21 cellular contexts compared by ENCODE assay signal in genomic region chr10:112752268-112752667, GRCh38.
"Had no signal": no experiment of that assay in that cellular context is flagged by ENCODE, and none has a peak within 500 bp of the region (broad histone marks: within the 10 kb centered on the region; RNA-seq: fewer than 3 reads in every experiment).

No MANE protein-coding gene starts in this region.

- H3K27me3 ChIP-seq: heart right ventricle, neutrophil, transverse colon had no signal

- H3K27ac Mint-ChIP-seq: activated CD8-positive, alpha-beta memory T cell treated with anti-CD3 and anti-CD28 coated beads, Interleukin-2, amount 10 ng/mL, durations not matched to agents 7 days and 5 days; activated naive CD4-positive, alpha-beta T cell treated with anti-CD3 and anti-CD28 coated beads, Interleukin-2, amount 50 U/mL, for 72 hours; activated T-cell treated with anti-CD3 and anti-CD28 coated beads, Interleukin-2, amount 50 U/mL, for 24 hours; stimulated activated naive B cell treated with anti-CD40 and anti-IgM and Interleukin-4, amounts not matched to agents 10 μg/mL and 1 μg/mL and 100 μg/mL, for 72 hours; T-cell had no signal

- ATAC-seq: activated CD8-positive, alpha-beta memory T cell treated with anti-CD3 and anti-CD28 coated beads, Interleukin-2, amount 10 ng/mL, durations not matched to agents 7 days and 5 days; activated naive CD4-positive, alpha-beta T cell treated with anti-CD3 and anti-CD28 coated beads, Interleukin-2, amount 50 U/mL, for 72 hours; esophagus mucosa; heart right ventricle; right cardiac atrium; stimulated activated naive B cell treated with anti-CD40 and anti-IgM and Interleukin-4, amounts not matched to agents 10 μg/mL and 1 μg/mL and 100 μg/mL, for 72 hours; T-cell had no signal

- DNase-seq: activated CD4-positive, alpha-beta T cell treated with anti-CD3 and anti-CD28 coated beads for 1 hour; activated CD4-positive, alpha-beta T cell treated with anti-CD3 and anti-CD28 coated beads, Interleukin-2, amount 50 U/mL, for 48 hours; activated CD8-positive, alpha-beta memory T cell treated with anti-CD3 and anti-CD28 coated beads, Interleukin-2, amount 10 ng/mL, durations not matched to agents 7 days and 5 days; activated effector memory CD4-positive, alpha-beta T cell treated with Interleukin-2 at 50 U/mL for 16 hours; activated T-cell treated with anti-CD3 and anti-CD28 coated beads, Interleukin-2, amount 50 U/mL, for 24 hours; heart right ventricle; left ventricle myocardium inferior; posterior cingulate gyrus; right cardiac atrium; stimulated activated CD4-positive, alpha-beta T cell treated with anti-CD3 and anti-CD28 coated beads, Interleukin-2, amount 100 ng/mL, for 24 hours; stimulated activated naive B cell treated with anti-CD40 and anti-IgM and Interleukin-4, amounts not matched to agents 10 μg/mL and 1 μg/mL and 100 μg/mL, for 72 hours; T-cell; T1000; transverse colon had no signal

- H3K4me3 ChIP-seq: heart right ventricle, left ventricle myocardium inferior, transverse colon had no signal

- H3K36me3 Mint-ChIP-seq: activated naive CD4-positive, alpha-beta T cell treated with anti-CD3 and anti-CD28 coated beads, Interleukin-2, amount 50 U/mL, for 72 hours had no signal

- H3K4me1 Mint-ChIP-seq: activated CD8-positive, alpha-beta memory T cell treated with anti-CD3 and anti-CD28 coated beads, Interleukin-2, amount 10 ng/mL, durations not matched to agents 7 days and 5 days; stimulated activated naive B cell treated with anti-CD40 and anti-IgM and Interleukin-4, amounts not matched to agents 10 μg/mL and 1 μg/mL and 100 μg/mL, for 72 hours; T-cell had no signal

- FAIRE-seq: bronchial epithelial cell, endometrium, frontal cortex, keratinocyte had no signal

- H3K9me3 ChIP-seq: heart right ventricle, left ventricle myocardium inferior, neutrophil, transverse colon had no signal

- H3K36me3 ChIP-seq: heart right ventricle, left ventricle myocardium inferior, neutrophil, transverse colon had no signal

- H3K4me1 ChIP-seq: left ventricle myocardium inferior had no signal

- H3K4me3 Mint-ChIP-seq: activated CD8-positive, alpha-beta memory T cell treated with anti-CD3 and anti-CD28 coated beads, Interleukin-2, amount 10 ng/mL, durations not matched to agents 7 days and 5 days; activated T-cell treated with anti-CD3 and anti-CD28 coated beads, Interleukin-2, amount 50 U/mL, for 24 hours; stimulated activated naive B cell treated with anti-CD40 and anti-IgM and Interleukin-4, amounts not matched to agents 10 μg/mL and 1 μg/mL and 100 μg/mL, for 72 hours; T-cell had no signal

- H3K9me3 Mint-ChIP-seq: activated naive CD4-positive, alpha-beta T cell treated with anti-CD3 and anti-CD28 coated beads, Interleukin-2, amount 50 U/mL, for 72 hours; activated T-cell treated with anti-CD3 and anti-CD28 coated beads, Interleukin-2, amount 50 U/mL, for 24 hours; stimulated activated naive B cell treated with anti-CD40 and anti-IgM and Interleukin-4, amounts not matched to agents 10 μg/mL and 1 μg/mL and 100 μg/mL, for 72 hours; T-cell had no signal

- H3K27me3 Mint-ChIP-seq: activated CD8-positive, alpha-beta memory T cell treated with anti-CD3 and anti-CD28 coated beads, Interleukin-2, amount 10 ng/mL, durations not matched to agents 7 days and 5 days; activated T-cell treated with anti-CD3 and anti-CD28 coated beads, Interleukin-2, amount 50 U/mL, for 24 hours; stimulated activated naive B cell treated with anti-CD40 and anti-IgM and Interleukin-4, amounts not matched to agents 10 μg/mL and 1 μg/mL and 100 μg/mL, for 72 hours; T-cell had no signal

- H3K27ac ChIP-seq: heart right ventricle, left ventricle myocardium inferior, neutrophil, transverse colon had no signal
